Comparison of ENCODE assay signal across 18 cellular contexts in genomic region chr1:26909951-26910342, GRCh38. TPM values are rescaled to one million over a fixed set of nuclear protein-coding genes. Genes with fewer than 3 reads are reported as not detected.
A peak's percentile ranks its signal among the peaks of the same experiment; 100 is the strongest.
DNase-seq lines count a peak whose midpoint lies in the region; ATAC-seq and TF ChIP-seq lines count a peak whose summit lies in the region.
"Had no signal": no experiment of that assay in that cellular context is flagged by ENCODE, and none has a peak within 500 bp of the region (broad histone marks: within the 10 kb centered on the region; RNA-seq: fewer than 3 reads in every experiment).

No MANE protein-coding gene starts in this region.

- H3K27me3 Mint-ChIP-seq in activated T-helper 17 cell treated with anti-CD3 and anti-CD28 coated beads, Interleukin-2, amount 50 U/mL, for 72 hours: peaks cover 4% of the 10 kb centered on the region
- no peaks in the 10 kb centered on the region for H3K27me3 Mint-ChIP-seq in progenitor cell of endocrine pancreas
- H3K27me3 Mint-ChIP-seq in activated T-helper 2 cell treated with anti-CD3 and anti-CD28 coated beads, Interferon-gamma antibody, Interleukin-2, Interleukin-4, amounts not matched to agents 10 μg/mL and 5 μg/mL and 100 μg/mL, durations not matched to agents 14 hours and 24 hours and 36 hours (ENCODE audit: low read depth): peaks cover 3% of the 10 kb centered on the region

- intact Hi-C loops in activated T-helper 2 cell treated with anti-CD3 and anti-CD28 coated beads, Interferon-gamma antibody, Interleukin-2, Interleukin-4, amounts not matched to agents 10 μg/mL and 5 μg/mL and 100 μg/mL, durations not matched to agents 14 hours and 24 hours and 36 hours (cut with micrococcal nuclease): no loop called here

- H4K20me1 ChIP-seq in hepatocyte (ENCODE audit: insufficient read depth, poor library complexity, severe bottlenecking): no peaks in the 10 kb centered on the region

- H3K36me3 ChIP-seq in hepatocyte (replicated peaks; ENCODE audit: insufficient read depth, low read depth): no peaks in the 10 kb centered on the region
- H3K36me3 ChIP-seq: BE2C had no signal

- H3K27ac Mint-ChIP-seq in activated T-helper 17 cell treated with anti-CD3 and anti-CD28 coated beads, Interleukin-2, amount 50 U/mL, for 72 hours: peak overlapping the region; percentile 35
- peak overlapping the region; percentile 63 for H3K27ac Mint-ChIP-seq in progenitor cell of endocrine pancreas
- H3K27ac Mint-ChIP-seq in activated T-helper 2 cell treated with anti-CD3 and anti-CD28 coated beads, Interferon-gamma antibody, Interleukin-2, Interleukin-4, amounts not matched to agents 10 μg/mL and 5 μg/mL and 100 μg/mL, durations not matched to agents 14 hours and 24 hours and 36 hours: no peak overlapping the region
- H3K27ac Mint-ChIP-seq: CD8-positive, alpha-beta T cell; GM23338 had no signal

- H2AFZ ChIP-seq in hepatocyte: no peak overlapping the region
- H2AFZ ChIP-seq: GM23338 had no signal

- H3K27ac ChIP-seq in hepatocyte (peak overlapping the region; percentile 61), coronary artery (no peak overlapping the region)
- H3K27ac ChIP-seq: A549, C4-2B had no signal

- no peaks in the 10 kb centered on the region for H3K9me3 Mint-ChIP-seq in activated T-helper 17 cell treated with anti-CD3 and anti-CD28 coated beads, Interleukin-2, amount 50 U/mL, for 72 hours
- no peaks in the 10 kb centered on the region for H3K9me3 Mint-ChIP-seq in progenitor cell of endocrine pancreas (ENCODE audit: low read depth)
- no peaks in the 10 kb centered on the region for H3K9me3 Mint-ChIP-seq in activated T-helper 2 cell treated with anti-CD3 and anti-CD28 coated beads, Interferon-gamma antibody, Interleukin-2, Interleukin-4, amounts not matched to agents 10 μg/mL and 5 μg/mL and 100 μg/mL, durations not matched to agents 14 hours and 24 hours and 36 hours
- H3K9me3 Mint-ChIP-seq: CD8-positive, alpha-beta T cell; GM23338 had no signal

- no peaks in the 10 kb centered on the region for H3K36me3 Mint-ChIP-seq in activated T-helper 17 cell treated with anti-CD3 and anti-CD28 coated beads, Interleukin-2, amount 50 U/mL, for 72 hours (ENCODE audit: low read depth)
- no peaks in the 10 kb centered on the region for H3K36me3 Mint-ChIP-seq in progenitor cell of endocrine pancreas (ENCODE audit: insufficient read depth)
- no peaks in the 10 kb centered on the region for H3K36me3 Mint-ChIP-seq in activated T-helper 2 cell treated with anti-CD3 and anti-CD28 coated beads, Interferon-gamma antibody, Interleukin-2, Interleukin-4, amounts not matched to agents 10 μg/mL and 5 μg/mL and 100 μg/mL, durations not matched to agents 14 hours and 24 hours and 36 hours (ENCODE audit: low read depth)
- H3K36me3 Mint-ChIP-seq: CD8-positive, alpha-beta T cell had no signal

- peaks cover 30% of the 10 kb centered on the region for H3K4me1 ChIP-seq in hepatocyte (ENCODE audit: insufficient read depth)

- H3K27me3 ChIP-seq in hepatocyte: no peaks in the 10 kb centered on the region
- H3K27me3 ChIP-seq: BE2C had no signal

- H3K9me3 ChIP-seq in hepatocyte (ENCODE audit: low read depth): no peaks in the 10 kb centered on the region
- H3K9me3 ChIP-seq: A549, BE2C had no signal

- no peak for ATAC-seq in activated T-helper 17 cell treated with anti-CD3 and anti-CD28 coated beads, Interleukin-2, amount 50 U/mL, for 72 hours (replicated peaks)
- ATAC-seq: A549; CD8-positive, alpha-beta T cell; GM23338 had no signal

- no peaks in the 10 kb centered on the region for H3K9me2 ChIP-seq in hepatocyte (replicated peaks; ENCODE audit: insufficient read depth)

- H3K4me1 Mint-ChIP-seq in activated T-helper 17 cell treated with anti-CD3 and anti-CD28 coated beads, Interleukin-2, amount 50 U/mL, for 72 hours: peaks cover 4% of the 10 kb centered on the region
- peaks cover 50% of the 10 kb centered on the region for H3K4me1 Mint-ChIP-seq in progenitor cell of endocrine pancreas (ENCODE audit: low read depth)
- no peaks in the 10 kb centered on the region for H3K4me1 Mint-ChIP-seq in activated T-helper 2 cell treated with anti-CD3 and anti-CD28 coated beads, Interferon-gamma antibody, Interleukin-2, Interleukin-4, amounts not matched to agents 10 μg/mL and 5 μg/mL and 100 μg/mL, durations not matched to agents 14 hours and 24 hours and 36 hours (ENCODE audit: low read depth)
- H3K4me1 Mint-ChIP-seq: GM23338 had no signal

- H3K4me3 ChIP-seq in hepatocyte (no peak overlapping the region), coronary artery (no peak overlapping the region)
- H3K4me3 ChIP-seq: A549, GM23338 had no signal

- 88% methylated on average over 3 of the region's 3 CpGs for WGBS in hepatocyte (ENCODE audit: low lambda C conversion rate, missing lambda C conversion rate)

- DNase-seq in hepatocyte (ENCODE audit: low spot score): no peak
- DNase-seq in progenitor cell of endocrine pancreas (ENCODE audit: low spot score, unreplicated experiment): no peak
- DNase-seq in coronary artery (ENCODE audit: low spot score): no peak
- no peak for DNase-seq in GM03348 (ENCODE audit: low spot score)
- DNase-seq in activated T-helper 2 cell treated with anti-CD3 and anti-CD28 coated beads, Interferon-gamma antibody, Interleukin-2, Interleukin-4, amounts not matched to agents 10 μg/mL and 5 μg/mL and 100 μg/mL, durations not matched to agents 14 hours and 24 hours and 36 hours (ENCODE audit: low spot score): no peak
- DNase-seq: BE2C; CD8-positive, alpha-beta T cell; COR-L47; DMS153; DMS79 treated with DMSO at 0.1 percent for 48 hours; EL; H7 had no signal

- H3K79me2 ChIP-seq in hepatocyte: peaks cover 18% of the 10 kb centered on the region

- no peak overlapping the region for H3K4me3 Mint-ChIP-seq in activated T-helper 17 cell treated with anti-CD3 and anti-CD28 coated beads, Interleukin-2, amount 50 U/mL, for 72 hours
- peak overlapping the region; percentile 53 for H3K4me3 Mint-ChIP-seq in progenitor cell of endocrine pancreas (ENCODE audit: low read depth)
- no peak overlapping the region for H3K4me3 Mint-ChIP-seq in activated T-helper 2 cell treated with anti-CD3 and anti-CD28 coated beads, Interferon-gamma antibody, Interleukin-2, Interleukin-4, amounts not matched to agents 10 μg/mL and 5 μg/mL and 100 μg/mL, durations not matched to agents 14 hours and 24 hours and 36 hours (ENCODE audit: low read depth)
- H3K4me3 Mint-ChIP-seq: CD8-positive, alpha-beta T cell; GM23338 had no signal

- H3K4me2 ChIP-seq in hepatocyte: no peak overlapping the region
- H3K4me2 ChIP-seq: A549, GM23338 had no signal

- TF ChIP-seq CTCF in hepatocyte (IDR thresholded peaks at IDR 0.05; ENCODE audit: poor library complexity) (no peak), progenitor cell of endocrine pancreas (IDR thresholded peaks at IDR 0.05; ENCODE audit: unreplicated experiment) (no peak), coronary artery (IDR thresholded peaks at IDR 0.05) (no peak)

RNA-seq across cellular contexts. Expression of gene NR0B2, which starts 3.8 kb away (rescaled TPM):
- total RNA-seq in activated T-helper 17 cell treated with anti-CD3 and anti-CD28 coated beads, Interleukin-2, amount 50 U/mL, for 72 hours: not detected
- total RNA-seq in hepatocyte (37.4 and 39.1 TPM in 2 replicates), progenitor cell of endocrine pancreas (10.3 and 11.9 TPM in 2 replicates)
- polyA plus RNA-seq in hepatocyte: 57.5 and 68.1 TPM in 2 replicates
- total RNA-seq in activated T-helper 2 cell treated with anti-CD3 and anti-CD28 coated beads, Interferon-gamma antibody, Interleukin-2, Interleukin-4, amounts not matched to agents 10 μg/mL and 5 μg/mL and 100 μg/mL, durations not matched to agents 14 hours and 24 hours and 36 hours: not detected in 2 replicates
- total RNA-seq: CD8-positive, alpha-beta T cell; GM23338; H7; HT1080 had no signal
- polyA plus RNA-seq: A549, AG04450 had no signal

RNA-seq across cellular contexts. Expression of gene GPATCH3, which starts 9.7 kb away (rescaled TPM):
- total RNA-seq in activated T-helper 17 cell treated with anti-CD3 and anti-CD28 coated beads, Interleukin-2, amount 50 U/mL, for 72 hours: 10 to 100 TPM in 1 of 2 donors, 1 to 10 TPM in 1; 9.4 to 13.4 TPM
- total RNA-seq in hepatocyte: 9.5 and 11.6 TPM in 2 replicates
- polyA plus RNA-seq in hepatocyte: 15.8 and 18.4 TPM in 2 replicates
- 21.2 and 23.9 TPM in 2 replicates for total RNA-seq in progenitor cell of endocrine pancreas
- total RNA-seq in activated T-helper 2 cell treated with anti-CD3 and anti-CD28 coated beads, Interferon-gamma antibody, Interleukin-2, Interleukin-4, amounts not matched to agents 10 μg/mL and 5 μg/mL and 100 μg/mL, durations not matched to agents 14 hours and 24 hours and 36 hours: 12.7 and 14.9 TPM in 2 replicates

RNA-seq across cellular contexts. Expression of gene NUDC, which starts 11.6 kb away (rescaled TPM):
- total RNA-seq in activated T-helper 17 cell treated with anti-CD3 and anti-CD28 coated beads, Interleukin-2, amount 50 U/mL, for 72 hours: 100 to 1,000 TPM in 1 of 2 donors, 10 to 100 TPM in 1; 45.0 to 108 TPM
- 29.5 and 34.4 TPM in 2 replicates for total RNA-seq in hepatocyte
- 125 and 127 TPM in 2 replicates for polyA plus RNA-seq in hepatocyte
- total RNA-seq in progenitor cell of endocrine pancreas: 93.5 and 101 TPM in 2 replicates
- total RNA-seq in activated T-helper 2 cell treated with anti-CD3 and anti-CD28 coated beads, Interferon-gamma antibody, Interleukin-2, Interleukin-4, amounts not matched to agents 10 μg/mL and 5 μg/mL and 100 μg/mL, durations not matched to agents 14 hours and 24 hours and 36 hours: 133 and 134 TPM in 2 replicates

RNA-seq across cellular contexts. Expression of gene GPN2, which starts 19.9 kb away (rescaled TPM):
- total RNA-seq in activated T-helper 17 cell treated with anti-CD3 and anti-CD28 coated beads, Interleukin-2, amount 50 U/mL, for 72 hours: 10 to 100 TPM; 44.8 to 61.4 TPM
- 12.6 and 15.8 TPM in 2 replicates for total RNA-seq in hepatocyte
- polyA plus RNA-seq in hepatocyte: 37.9 and 44.6 TPM in 2 replicates
- 36.5 and 37.4 TPM in 2 replicates for total RNA-seq in progenitor cell of endocrine pancreas
- 36.0 and 43.1 TPM in 2 replicates for total RNA-seq in activated T-helper 2 cell treated with anti-CD3 and anti-CD28 coated beads, Interferon-gamma antibody, Interleukin-2, Interleukin-4, amounts not matched to agents 10 μg/mL and 5 μg/mL and 100 μg/mL, durations not matched to agents 14 hours and 24 hours and 36 hours

RNA-seq across cellular contexts. Expression of gene SFN, which starts 47.0 kb away (rescaled TPM):
- 1 to 10 TPM; 4.3 to 4.7 TPM for total RNA-seq in activated T-helper 17 cell treated with anti-CD3 and anti-CD28 coated beads, Interleukin-2, amount 50 U/mL, for 72 hours
- total RNA-seq in hepatocyte (2.5 and 3.4 TPM in 2 replicates), progenitor cell of endocrine pancreas (0.36 and 0.44 TPM in 2 replicates)
- polyA plus RNA-seq in hepatocyte: 7.3 and 8.5 TPM in 2 replicates
- 0.32 and 0.62 TPM in 2 replicates for total RNA-seq in activated T-helper 2 cell treated with anti-CD3 and anti-CD28 coated beads, Interferon-gamma antibody, Interleukin-2, Interleukin-4, amounts not matched to agents 10 μg/mL and 5 μg/mL and 100 μg/mL, durations not matched to agents 14 hours and 24 hours and 36 hours

Comparison
In these comparisons a context has a peak if more than half of its experiments do, and no peak if none do; other contexts are left out.
1. RNA of gene NR0B2, which starts 3.8 kb away (total RNA-seq): 37.4 to 39.1 TPM in hepatocyte and 10.3 to 11.9 TPM in progenitor cell of endocrine pancreas; not detected in activated T-helper 17 cell treated with anti-CD3 and anti-CD28 coated beads, Interleukin-2, amount 50 U/mL, for 72 hours and not detected in activated T-helper 2 cell treated with anti-CD3 and anti-CD28 coated beads, Interferon-gamma antibody, Interleukin-2, Interleukin-4, amounts not matched to agents 10 μg/mL and 5 μg/mL and 100 μg/mL, durations not matched to agents 14 hours and 24 hours and 36 hours; every median in the first group is over 10 times any median in the second.